Comparison of ENCODE assay signal across 33 cellular contexts in the genomic region with DNA sequence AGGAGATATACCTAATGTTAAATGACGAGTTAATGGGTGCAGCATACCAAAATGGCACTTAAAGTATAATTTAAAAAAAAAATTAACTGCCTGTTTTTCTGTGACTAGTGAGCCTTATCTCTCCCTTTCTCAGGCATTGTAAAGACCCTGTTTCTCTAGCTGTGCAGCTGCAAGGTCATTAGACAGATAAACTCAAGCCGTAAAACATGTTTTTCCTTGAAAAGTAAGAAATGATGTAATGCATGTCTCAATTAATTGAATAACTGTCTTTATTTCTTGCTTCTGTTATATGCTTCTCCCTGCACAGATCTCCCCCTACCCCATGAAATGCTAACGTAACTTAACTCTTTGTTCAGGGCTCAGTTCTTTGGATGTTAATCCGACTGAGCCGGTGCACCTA. TPM values are rescaled to one million over a fixed set of nuclear protein-coding genes. Genes with fewer than 3 reads are reported as not detected.
A peak's percentile ranks its signal among the peaks of the same experiment; 100 is the strongest.
DNase-seq lines count a peak whose midpoint lies in the region; ATAC-seq, FAIRE-seq and TF ChIP-seq lines count a peak whose summit lies in the region.
"Had no signal": no experiment of that assay in that cellular context is flagged by ENCODE, and none has a peak within 500 bp of the region (broad histone marks: within the 10 kb centered on the region; RNA-seq: fewer than 3 reads in every experiment).

No MANE protein-coding gene starts in this region.

- H3K9ac ChIP-seq in K562 (ENCODE audit: insufficient read depth in 1 of 2, low read depth in 2 of 2, low read length in 2 of 2) = no peak overlapping the region
- H3K9ac ChIP-seq: BLaER1; BLaER1 treated with 17β-estradiol and CSF1 and Interleukin-3, amounts not matched to agents 10 nM and 100 nM had no signal

- peak overlapping the region; percentile 77 for H2AFZ ChIP-seq in K562 (ENCODE audit: low read depth, low read length)

- TF ChIP-seq RAD21 in K562 (CRISPR knock-in tag; conservative IDR thresholded peaks at IDR 0.05 in 1 of 2, IDR thresholded peaks at IDR 0.05 in 1 of 2) = no peak

- H3K27me3 Mint-ChIP-seq in progenitor cell of endocrine pancreas = no peaks in the 10 kb centered on the region
- H3K27me3 Mint-ChIP-seq: B cell; CD4-positive, alpha-beta memory T cell; CD4-positive, alpha-beta T cell; CD4-positive, CD25-positive, alpha-beta regulatory T cell; CD8-positive, alpha-beta memory T cell had no signal

- ATAC-seq in K562 (no peak), GM21526 (IDR thresholded peaks at IDR 0.05; ENCODE audit: low FRiP score, unreplicated experiment) (no peak), HG03354 (IDR thresholded peaks at IDR 0.05; ENCODE audit: poor library complexity, severe bottlenecking, unreplicated experiment) (no peak)
- ATAC-seq: A549; CD8-positive, alpha-beta T cell had no signal

- no peak overlapping the region for H3K4me3 Mint-ChIP-seq in progenitor cell of endocrine pancreas (ENCODE audit: low read depth)
- H3K4me3 Mint-ChIP-seq: B cell; CD14-positive monocyte; CD4-positive, alpha-beta memory T cell; CD4-positive, alpha-beta T cell; CD4-positive, CD25-positive, alpha-beta regulatory T cell; CD8-positive, alpha-beta memory T cell; CD8-positive, alpha-beta T cell had no signal

- H3K9me3 ChIP-seq in K562 (replicated peaks; ENCODE audit: control insufficient read depth, insufficient read depth, low read depth, low read length) = no peaks in the 10 kb centered on the region
- H3K9me3 ChIP-seq: A549, BE2C, BLaER1, Caco-2 had no signal

- TF ChIP-seq POLR2A in K562 (conservative IDR thresholded peaks at IDR 0.05) = no peak

- POLR2A ChIA-PET in K562 (lab: Yijun Ruan, JAX) = interaction anchor here (0.6 to 3.1 kb wide), 3 partner anchors 10 to 36 kb away, joined by 3 to 9 read pairs (median 4); partner anchors contain the start of gene TBC1D19

- no peak for TF ChIP-seq EP300 in K562 (IDR thresholded peaks at IDR 0.05; ENCODE audit: low read length)

- H4K20me1 ChIP-seq in K562 (replicated peaks; ENCODE audit: control insufficient read depth, insufficient read depth, low read length) = no peaks in the 10 kb centered on the region
- H4K20me1 ChIP-seq: BLaER1; BLaER1 treated with 17β-estradiol and CSF1 and Interleukin-3, amounts not matched to agents 10 nM and 100 nM had no signal

- CTCF ChIA-PET in K562 (lab: Yijun Ruan, JAX; ENCODE audit: low intra/inter-chr PET ratio) = no interaction called here

- H3K27ac ChIP-seq in K562 (ENCODE audit: extremely low read depth, low read depth, low read length) = no peak overlapping the region
- H3K27ac ChIP-seq: 22Rv1; A549; BLaER1; BLaER1 treated with 17β-estradiol and CSF1 and Interleukin-3, amounts not matched to agents 10 nM and 100 nM; C4-2B had no signal

- 12% methylated on average over 5 of the region's 5 CpGs for WGBS in K562 (ENCODE audit: insufficient coverage, low coverage, missing lambda C conversion rate)

- H3K4me2 ChIP-seq in K562 (ENCODE audit: insufficient read depth, low read length) = peak overlapping the region; percentile 15; the same call in 1 of the 2 replicates
- H3K4me2 ChIP-seq: A549; BLaER1; BLaER1 treated with 17β-estradiol and CSF1 and Interleukin-3, amounts not matched to agents 10 nM and 100 nM had no signal

- H3K9me3 Mint-ChIP-seq in progenitor cell of endocrine pancreas (ENCODE audit: low read depth) = peaks cover 22% of the 10 kb centered on the region

- H3K4me3 ChIP-seq in K562 = no peak overlapping the region
- H3K4me3 ChIP-seq: A549; BLaER1; BLaER1 treated with 17β-estradiol and CSF1 and Interleukin-3, amounts not matched to agents 10 nM and 100 nM had no signal

- H3K4me1 Mint-ChIP-seq in progenitor cell of endocrine pancreas (ENCODE audit: low read depth) = peaks cover 22% of the 10 kb centered on the region
- H3K4me1 Mint-ChIP-seq: B cell, CD14-positive monocyte had no signal

- intact Hi-C loops in K562 (cut with micrococcal nuclease) = no loop called here

- H3K79me2 ChIP-seq in K562 (ENCODE audit: control insufficient read depth, insufficient read depth, low read length) = peaks cover 3% of the 10 kb centered on the region; the same call in 1 of the 3 replicates

- in situ Hi-C loops in K562 (cut with MboI) = no loop called here

- no TSS peak for BruUV-seq in K562 (replicated peaks; lab: Mats Ljungman, UMichigan)

- H3K27ac Mint-ChIP-seq in progenitor cell of endocrine pancreas = peak overlapping the region; percentile 14
- H3K27ac Mint-ChIP-seq: B cell; CD14-positive monocyte; CD4-positive, alpha-beta T cell; CD4-positive, CD25-positive, alpha-beta regulatory T cell; CD8-positive, alpha-beta memory T cell had no signal

- no peak for FAIRE-seq in K562 (lab: Jason Lieb, UNC)
- FAIRE-seq: A204.1, A549, D721Med had no signal

- H3K9me1 ChIP-seq in K562 (ENCODE audit: control insufficient read depth, insufficient read depth, low read length) = no peaks in the 10 kb centered on the region

- DNase-seq in K562 (ENCODE audit: extremely low read depth in 1 of 4, low spot score in 3 of 4) (no peak), progenitor cell of endocrine pancreas (ENCODE audit: low spot score, unreplicated experiment) (no peak)
- DNase-seq: 8988T; ACHN; AML-193; BE2C; C1 segment of cervical spinal cord; Caco-2; Calu3; CD4-positive, alpha-beta memory T cell; CD4-positive, alpha-beta T cell; CD4-positive, CD25-positive, alpha-beta regulatory T cell; CD8-positive, alpha-beta memory T cell; CD8-positive, alpha-beta T cell; COR-L47; DMS 273 treated with DMSO at 0.1 percent for 48 hours; DMS153; DMS53; DMS79; DMS79 treated with DMSO at 0.1 percent for 48 hours; DND-41; EL had no signal

- no peak for TF ChIP-seq CTCF in K562 (IDR thresholded peaks at IDR 0.05 in 2 of 3, conservative IDR thresholded peaks at IDR 0.05 in 1 of 3; ENCODE audit: insufficient read depth in 2 of 3, low read depth in 1 of 3, low read length in 3 of 3)
- no peak for TF ChIP-seq CTCF in progenitor cell of endocrine pancreas (IDR thresholded peaks at IDR 0.05; ENCODE audit: unreplicated experiment)

- H3K36me3 Mint-ChIP-seq in progenitor cell of endocrine pancreas (ENCODE audit: insufficient read depth) = peaks cover 22% of the 10 kb centered on the region
- H3K36me3 Mint-ChIP-seq: CD14-positive monocyte had no signal

- H3K27me3 ChIP-seq in K562 (ENCODE audit: control insufficient read depth in 2 of 2, insufficient read depth in 2 of 2, low read length in 2 of 2) = no peaks in the 10 kb centered on the region
- H3K27me3 ChIP-seq: BE2C; BLaER1; BLaER1 treated with 17β-estradiol and CSF1 and Interleukin-3, amounts not matched to agents 10 nM and 100 nM had no signal

- no peaks in the 10 kb centered on the region; a peak in 1 of 5 replicates for H3K4me1 ChIP-seq in K562 (replicated peaks in 1 of 2; ENCODE audit: control insufficient read depth in 2 of 2, insufficient read depth in 2 of 2, low read length in 2 of 2)
- H3K4me1 ChIP-seq: BE2C; BLaER1; BLaER1 treated with 17β-estradiol and CSF1 and Interleukin-3, amounts not matched to agents 10 nM and 100 nM had no signal

- H3K36me3 ChIP-seq in K562 (ENCODE audit: control insufficient read depth, insufficient read depth, low read length) = no peaks in the 10 kb centered on the region
- H3K36me3 ChIP-seq: BE2C; BLaER1; BLaER1 treated with 17β-estradiol and CSF1 and Interleukin-3, amounts not matched to agents 10 nM and 100 nM had no signal

TF ChIP-seq in K562, 482 proteins besides CTCF, POLR2A, EP300 and RAD21 (continues in another document):
- TF ChIP-seq ATF3 (IDR thresholded peaks at IDR 0.05) (peak; percentile 53), ATF3 (CRISPR knock-in tag; conservative IDR thresholded peaks at IDR 0.05) (no peak), MTA2 (IDR thresholded peaks at IDR 0.05; ENCODE audit: low read depth) (peak; percentile 44), TCF15 (CRISPR knock-in tag; IDR thresholded peaks at IDR 0.05) (no peak), CBFA2T3 (IDR thresholded peaks at IDR 0.05) (peak; percentile 52), ARID1B (IDR thresholded peaks at IDR 0.05) (peak; percentile 50; the same call in 1 of the 2 replicates), KDM4B (IDR thresholded peaks at IDR 0.05; ENCODE audit: borderline replicate concordance in 2 of 2, low read depth in 1 of 2) (no peak), RFX5 (IDR thresholded peaks at IDR 0.05; ENCODE audit: low read depth, low read length) (no peak)

RNA-seq across cellular contexts. Expression of gene TBC1D19, which starts 10.5 kb away (rescaled TPM):
- 8.4 and 24.8 TPM in 2 replicates for total RNA-seq in K562 (2011; cell fraction: chromatin; rRNA removed; ENCODE audit: low replicate concordance)
- 4.7 and 5.9 TPM in 2 replicates for total RNA-seq in K562 (2011; cell fraction: nucleolus; rRNA removed)
- total RNA-seq in K562 (2011; cell fraction: nucleoplasm; rRNA removed) = 6.4 and 7.8 TPM in 2 replicates
- 2.9 and 3.6 TPM in 2 replicates for total RNA-seq in K562 (2014; rRNA removed)
- total RNA-seq in K562 (2014; rRNA removed; fragmentation: Illumina TruSeq; extraction: Trizol) = 4.9 and 6.2 TPM in 2 replicates
- 4.9 and 5.6 TPM in 2 replicates for total RNA-seq in K562 (2015; rRNA removed; fragmentation: Illumina TruSeq; extraction: Trizol)
- total RNA-seq in K562 (2021) = 3.2 and 3.5 TPM in 2 replicates
- 3.7 and 4.7 TPM in 2 replicates for polyA plus RNA-seq in K562 (2011; rRNA removed)
- 1.1 and 2.6 TPM in 2 replicates for polyA plus RNA-seq in K562 (2011; cell fraction: cytosol; rRNA removed)
- 2.6 and 4.7 TPM in 2 replicates for polyA plus RNA-seq in K562 (2011; cell fraction: nucleus; rRNA removed)
- polyA plus RNA-seq in K562 (2012) = 1.8 and 3.9 TPM in 2 replicates
- polyA plus RNA-seq in K562 (2014; fragmentation: Illumina TruSeq; extraction: Trizol) = 3.1 and 3.7 TPM in 2 replicates
- polyA plus RNA-seq in K562 (2014; fragmentation: Nextera tagmentation; extraction: Ambion mirVana) = 1 to 10 TPM in 1 of 2 experiments, under 1 TPM in 1; 0.73 to 1.1 TPM
- polyA plus RNA-seq in K562 (2014; rRNA removed) = 2.8 and 4.7 TPM in 2 replicates
- polyA minus RNA-seq in K562 (2011; rRNA and poly(A)+ RNA removed) = 6.9 and 8.8 TPM in 2 replicates
- polyA minus RNA-seq in K562 (2011; cell fraction: cytosol; rRNA and poly(A)+ RNA removed) = 2.2 and 3.5 TPM in 2 replicates
- 8.5 and 17.3 TPM in 2 replicates for polyA minus RNA-seq in K562 (2011; cell fraction: nucleus; rRNA and poly(A)+ RNA removed)
- 27.7 and 28.8 TPM in 2 replicates for total RNA-seq in progenitor cell of endocrine pancreas
